21 cellular contexts compared by ENCODE assay signal in genomic region chr9:94911211-94911610, GRCh38.
DNase-seq lines count a peak whose midpoint lies in the region; ATAC-seq and TF ChIP-seq lines count a peak whose summit lies in the region.
"Had no signal": no experiment of that assay in that cellular context is flagged by ENCODE, and none has a peak within 500 bp of the region (broad histone marks: within the 10 kb centered on the region; RNA-seq: fewer than 3 reads in every experiment).

No MANE protein-coding gene starts in this region.

- H3K4me1 ChIP-seq in mesenchymal stem cell (ENCODE audit: control insufficient read depth, insufficient read depth, low read depth, low read length) (peaks cover 32% of the 10 kb centered on the region), A673 (ENCODE audit: insufficient read depth, low read length, poor library complexity, severe bottlenecking) (peaks cover 8% of the 10 kb centered on the region)
- H3K4me1 ChIP-seq: spleen had no signal

- H3K27me3 ChIP-seq in mesenchymal stem cell (ENCODE audit: control insufficient read depth in 1 of 2, insufficient read depth in 1 of 2, low read length in 2 of 2) (no peaks in the 10 kb centered on the region), A673 (replicated peaks; ENCODE audit: insufficient read depth, low read depth, low read length, poor library complexity) (no peaks in the 10 kb centered on the region)
- H3K27me3 ChIP-seq: adrenal gland, gastrocnemius medialis, spleen had no signal

- H3K27ac Mint-ChIP-seq in activated CD8-positive, alpha-beta memory T cell treated with anti-CD3 and anti-CD28 coated beads, Interleukin-2, amount 10 ng/mL, durations not matched to agents 7 days and 5 days, result no peak overlapping the region
- H3K27ac Mint-ChIP-seq in chondrocyte (ENCODE audit: unreplicated experiment), result peak overlapping the region; percentile 67
- peak overlapping the region; percentile 67 for H3K27ac Mint-ChIP-seq in type B pancreatic cell
- H3K27ac Mint-ChIP-seq: activated B cell treated with CpG ODN at 0.5 μM for 24 hours had no signal

- CTCF ChIA-PET in activated CD8-positive, alpha-beta memory T cell treated with anti-CD3 and anti-CD28 coated beads, Interleukin-2, amount 10 ng/mL, durations not matched to agents 7 days and 5 days (lab: Charles Lee), result interaction anchor here (0.6 kb wide), 1 partner anchor 26 kb away, joined by 4 read pairs; no protein-coding TSS in a partner anchor
- CTCF ChIA-PET in A673 (lab: Charles Lee), result no interaction called here

- H3K79me1 ChIP-seq in mesenchymal stem cell (replicated peaks; ENCODE audit: low read length, poor library complexity, severe bottlenecking), result peaks cover 20% of the 10 kb centered on the region

- peak; percentile 3 for DNase-seq in activated CD8-positive, alpha-beta memory T cell treated with anti-CD3 and anti-CD28 coated beads, Interleukin-2, amount 10 ng/mL, durations not matched to agents 7 days and 5 days
- DNase-seq in activated CD8-positive, alpha-beta memory T cell treated with anti-CD3 and anti-CD28 coated beads, Interleukin-2, amount 50 U/mL, for 4 hours, result no peak
- DNase-seq in chondrocyte (ENCODE audit: low spot score) (no peak), mesenchymal stem cell (no peak), type B pancreatic cell (ENCODE audit: extremely low spot score, unreplicated experiment) (no peak), A673 (ENCODE audit: low spot score) (no peak), MV-4-11 (lab: John Stamatoyannopoulos, UW) (no peak), NCI-H82 treated with DMSO at 0.1 percent for 48 hours (lab: John Stamatoyannopoulos, UW; ENCODE audit: unreplicated experiment) (no peak)
- DNase-seq: activated B cell treated with CpG ODN at 0.5 μM for 24 hours; activated CD4-positive, alpha-beta T cell treated with anti-CD3 and anti-CD28 coated beads, Interleukin-2, amount 50 U/mL, for 48 hours; activated gamma-delta T cell treated with Interleukin-2 at 50 U/mL for 16 hours; gastrocnemius medialis; GF-D8; MM.1S; NCI-H1436 treated with DMSO at 0.1 percent for 48 hours; NCI-H345; psoas muscle; spleen had no signal

- H3K36me3 Mint-ChIP-seq in activated CD8-positive, alpha-beta memory T cell treated with anti-CD3 and anti-CD28 coated beads, Interleukin-2, amount 10 ng/mL, durations not matched to agents 7 days and 5 days, result peaks cover 2% of the 10 kb centered on the region
- no peaks in the 10 kb centered on the region for H3K36me3 Mint-ChIP-seq in chondrocyte (ENCODE audit: low read depth)
- H3K36me3 Mint-ChIP-seq in type B pancreatic cell, result no peaks in the 10 kb centered on the region
- H3K36me3 Mint-ChIP-seq: CD14-positive monocyte had no signal

- intact Hi-C loops in A673 (cut with micrococcal nuclease; ENCODE audit: unreplicated experiment), result no loop called here

- no peak for ATAC-seq in activated CD8-positive, alpha-beta memory T cell treated with anti-CD3 and anti-CD28 coated beads, Interleukin-2, amount 10 ng/mL, durations not matched to agents 7 days and 5 days
- ATAC-seq: gastrocnemius medialis, psoas muscle had no signal

- H4K91ac ChIP-seq in mesenchymal stem cell (ENCODE audit: low read length), result no peak overlapping the region

- H2BK120ac ChIP-seq in mesenchymal stem cell (ENCODE audit: low read depth, low read length), result no peak overlapping the region

- no peaks in the 10 kb centered on the region for H3K27me3 Mint-ChIP-seq in activated CD8-positive, alpha-beta memory T cell treated with anti-CD3 and anti-CD28 coated beads, Interleukin-2, amount 10 ng/mL, durations not matched to agents 7 days and 5 days
- H3K27me3 Mint-ChIP-seq in chondrocyte (ENCODE audit: low read depth) (no peaks in the 10 kb centered on the region), type B pancreatic cell (no peaks in the 10 kb centered on the region)
- H3K27me3 Mint-ChIP-seq: activated B cell treated with CpG ODN at 0.5 μM for 24 hours had no signal

- H3K9me3 ChIP-seq in mesenchymal stem cell (ENCODE audit: control insufficient read depth, low read length) (no peaks in the 10 kb centered on the region), A673 (ENCODE audit: low read depth, low read length, poor library complexity, severe bottlenecking) (no peaks in the 10 kb centered on the region)
- H3K9me3 ChIP-seq: adrenal gland, gastrocnemius medialis, psoas muscle, spleen had no signal

- no peak overlapping the region for H4K8ac ChIP-seq in mesenchymal stem cell (ENCODE audit: low read length)

- H3K23ac ChIP-seq in mesenchymal stem cell (ENCODE audit: low read length in 2 of 2), result no peak overlapping the region

- H3K27ac ChIP-seq in mesenchymal stem cell (ENCODE audit: low read length, poor library complexity, severe bottlenecking) (peak overlapping the region; percentile 30), A673 (ENCODE audit: low read depth, low read length, poor library complexity, severe bottlenecking) (no peak overlapping the region)
- H3K27ac ChIP-seq: adrenal gland, gastrocnemius medialis, psoas muscle, spleen had no signal

- H3K4me3 Mint-ChIP-seq in activated CD8-positive, alpha-beta memory T cell treated with anti-CD3 and anti-CD28 coated beads, Interleukin-2, amount 10 ng/mL, durations not matched to agents 7 days and 5 days, result no peak overlapping the region
- no peak overlapping the region for H3K4me3 Mint-ChIP-seq in chondrocyte (ENCODE audit: unreplicated experiment)
- H3K4me3 Mint-ChIP-seq in type B pancreatic cell, result no peak overlapping the region
- H3K4me3 Mint-ChIP-seq: activated B cell treated with CpG ODN at 0.5 μM for 24 hours, CD14-positive monocyte, neural crest cell had no signal

- TF ChIP-seq CTCF in chondrocyte (IDR thresholded peaks at IDR 0.05) (no peak), type B pancreatic cell (conservative IDR thresholded peaks at IDR 0.05) (no peak), A673 (conservative IDR thresholded peaks at IDR 0.05; ENCODE audit: low read depth, low read length) (no peak)

- no peak overlapping the region for H2BK5ac ChIP-seq in mesenchymal stem cell (ENCODE audit: low read depth, low read length, poor library complexity, severe bottlenecking)

- POLR2A ChIA-PET in A673 (lab: Charles Lee; ENCODE audit: low non-redundant PET), result no interaction called here

- H3K9me3 Mint-ChIP-seq in activated CD8-positive, alpha-beta memory T cell treated with anti-CD3 and anti-CD28 coated beads, Interleukin-2, amount 10 ng/mL, durations not matched to agents 7 days and 5 days (ENCODE audit: low read depth), result no peaks in the 10 kb centered on the region
- H3K9me3 Mint-ChIP-seq in chondrocyte (ENCODE audit: low read depth) (peaks cover 4% of the 10 kb centered on the region), type B pancreatic cell (no peaks in the 10 kb centered on the region)
- H3K9me3 Mint-ChIP-seq: activated B cell treated with CpG ODN at 0.5 μM for 24 hours, neural crest cell had no signal

- peaks cover 0 to 4% of the 10 kb centered on the region in 2 experiments for H3K36me3 ChIP-seq in mesenchymal stem cell (ENCODE audit: control insufficient read depth in 1 of 2, insufficient read depth in 2 of 2, low read depth in 1 of 2, low read length in 2 of 2)
- H3K36me3 ChIP-seq in A673 (ENCODE audit: insufficient read depth, low read length, poor library complexity, severe bottlenecking), result no peaks in the 10 kb centered on the region
- H3K36me3 ChIP-seq: adrenal gland, gastrocnemius medialis, spleen had no signal

- H3K4me2 ChIP-seq in mesenchymal stem cell (ENCODE audit: low read length, poor library complexity, severe bottlenecking), result no peak overlapping the region

- H2AFZ ChIP-seq in mesenchymal stem cell (ENCODE audit: low read depth, low read length), result no peak overlapping the region

- H3K4me3 ChIP-seq in mesenchymal stem cell (ENCODE audit: insufficient read depth in 1 of 2, low read depth in 1 of 2, low read length in 2 of 2) (no peak overlapping the region), A673 (ENCODE audit: low read depth, low read length, poor library complexity, severe bottlenecking) (no peak overlapping the region)
- H3K4me3 ChIP-seq: adrenal gland, gastrocnemius medialis, psoas muscle, spleen had no signal

- H3K4me1 Mint-ChIP-seq in activated CD8-positive, alpha-beta memory T cell treated with anti-CD3 and anti-CD28 coated beads, Interleukin-2, amount 10 ng/mL, durations not matched to agents 7 days and 5 days, result peaks cover 4% of the 10 kb centered on the region
- H3K4me1 Mint-ChIP-seq in chondrocyte (ENCODE audit: low read depth) (peaks cover 93% of the 10 kb centered on the region), type B pancreatic cell (ENCODE audit: unreplicated experiment) (peaks cover 84% of the 10 kb centered on the region)
- H3K4me1 Mint-ChIP-seq: activated B cell treated with CpG ODN at 0.5 μM for 24 hours had no signal

- H3K18ac ChIP-seq in mesenchymal stem cell (ENCODE audit: low read depth in 1 of 2, low read length in 2 of 2), result no peak overlapping the region

- no peak overlapping the region for H2BK12ac ChIP-seq in mesenchymal stem cell (ENCODE audit: low read length in 2 of 2)

- no peak overlapping the region for H2BK15ac ChIP-seq in mesenchymal stem cell (ENCODE audit: low read depth, poor library complexity, severe bottlenecking)

- WGBS in mesenchymal stem cell, result 85% methylated on average over 3 of the region's 3 CpGs

- no TSS peak for BruUV-seq in A673 (replicated peaks; lab: Mats Ljungman, UMichigan)

- H3K4ac ChIP-seq in mesenchymal stem cell (ENCODE audit: low read depth in 1 of 2, low read length in 2 of 2), result no peak overlapping the region

- H2AK5ac ChIP-seq in mesenchymal stem cell (ENCODE audit: low read length, severe bottlenecking), result peak overlapping the region; percentile 62

- no peak overlapping the region for H3K9ac ChIP-seq in mesenchymal stem cell (ENCODE audit: low read length)

- H3K14ac ChIP-seq in mesenchymal stem cell (ENCODE audit: low read length in 2 of 2), result no peak overlapping the region
